24 cellular contexts compared by ENCODE assay signal in genomic region chr9:128394404-128395168, GRCh38. TPM values are rescaled to one million over a fixed set of nuclear protein-coding genes. Genes with fewer than 3 reads are reported as not detected.
A peak's percentile ranks its signal among the peaks of the same experiment; 100 is the strongest.
DNase-seq lines count a peak whose midpoint lies in the region; ATAC-seq and TF ChIP-seq lines count a peak whose summit lies in the region.
"Had no signal": no experiment of that assay in that cellular context is flagged by ENCODE, and none has a peak within 500 bp of the region (broad histone marks: within the 10 kb centered on the region; RNA-seq: fewer than 3 reads in every experiment).

No MANE protein-coding gene starts in this region.

- H3K36me3 Mint-ChIP-seq in endothelial cell (ENCODE audit: low read depth, unreplicated experiment) (peaks cover 10% of the 10 kb centered on the region), neural progenitor cell (peaks cover 11% of the 10 kb centered on the region)

- H3K9me3 Mint-ChIP-seq in endothelial cell (ENCODE audit: unreplicated experiment) (no peaks in the 10 kb centered on the region), neural progenitor cell (no peaks in the 10 kb centered on the region)
- H3K9me3 Mint-ChIP-seq: activated B cell treated with CpG ODN at 0.5 μM for 24 hours; activated CD8-positive, alpha-beta T cell treated with anti-CD3 and anti-CD28 coated beads for 36 hours; activated naive CD8-positive, alpha-beta T cell treated with anti-CD3 and anti-CD28 coated beads for 36 hours; activated T-cell treated with anti-CD3 and anti-CD28 coated beads, Interleukin-2, amount 50 U/mL, for 24 hours; CD8-positive, alpha-beta T cell; dendritic cell treated with granulocyte-macrophage colony-stimulating factor and Interleukin-4, amounts not matched to agents 40 ng/mL and 50 ng/mL, for 4 days; T-helper 2 cell treated with Interferon-gamma antibody and Interleukin-4, amounts not matched to agents 5 μg/mL and 100 μg/mL, for 36 hours had no signal

- peaks cover 30% of the 10 kb centered on the region for H3K27me3 Mint-ChIP-seq in endothelial cell (ENCODE audit: unreplicated experiment)
- peaks cover 52% of the 10 kb centered on the region for H3K27me3 Mint-ChIP-seq in neural progenitor cell (ENCODE audit: insufficient read depth, low read depth)
- H3K27me3 Mint-ChIP-seq: activated B cell treated with CpG ODN at 0.5 μM for 24 hours had no signal

- no peak overlapping the region for H3K9ac ChIP-seq in neural progenitor cell

- H2AFZ ChIP-seq in neural progenitor cell (replicated peaks) = no peak overlapping the region
- H2AFZ ChIP-seq: PC-9 had no signal

- H3K4me3 Mint-ChIP-seq in endothelial cell (ENCODE audit: unreplicated experiment) (peak overlapping the region; percentile 37), neural progenitor cell (peak overlapping the region; percentile 93)
- H3K4me3 Mint-ChIP-seq: activated B cell treated with CpG ODN at 0.5 μM for 24 hours; activated CD8-positive, alpha-beta T cell treated with anti-CD3 and anti-CD28 coated beads for 36 hours; activated naive CD8-positive, alpha-beta T cell treated with anti-CD3 and anti-CD28 coated beads for 36 hours; activated T-cell treated with anti-CD3 and anti-CD28 coated beads, Interleukin-2, amount 50 U/mL, for 24 hours; CD8-positive, alpha-beta T cell; dendritic cell treated with granulocyte-macrophage colony-stimulating factor and Interleukin-4, amounts not matched to agents 40 ng/mL and 50 ng/mL, for 4 days; T-helper 2 cell treated with Interferon-gamma antibody and Interleukin-4, amounts not matched to agents 5 μg/mL and 100 μg/mL, for 36 hours had no signal

- no peaks in the 10 kb centered on the region for H3K79me2 ChIP-seq in neural progenitor cell (ENCODE audit: low read depth)

- no peaks in the 10 kb centered on the region for H3K9me3 ChIP-seq in neural progenitor cell (ENCODE audit: low read depth)
- H3K9me3 ChIP-seq: left ventricle myocardium inferior, tibial artery had no signal

- no peak for TF ChIP-seq CTCF in endothelial cell (IDR thresholded peaks at IDR 0.05; ENCODE audit: unreplicated experiment)
- no peak for TF ChIP-seq CTCF in neural progenitor cell (IDR thresholded peaks at IDR 0.05)

- peaks cover 100% of the 10 kb centered on the region for H3K27me3 ChIP-seq in neural progenitor cell

- H3K27ac Mint-ChIP-seq in endothelial cell (ENCODE audit: unreplicated experiment) (no peak overlapping the region), neural progenitor cell (peak overlapping the region; percentile 97)
- H3K27ac Mint-ChIP-seq: activated B cell treated with CpG ODN at 0.5 μM for 24 hours; activated CD8-positive, alpha-beta T cell treated with anti-CD3 and anti-CD28 coated beads for 36 hours; activated naive CD8-positive, alpha-beta T cell treated with anti-CD3 and anti-CD28 coated beads for 36 hours; activated T-cell treated with anti-CD3 and anti-CD28 coated beads, Interleukin-2, amount 50 U/mL, for 24 hours; CD8-positive, alpha-beta T cell; dendritic cell treated with granulocyte-macrophage colony-stimulating factor and Interleukin-4, amounts not matched to agents 40 ng/mL and 50 ng/mL, for 4 days; T-helper 2 cell treated with Interferon-gamma antibody and Interleukin-4, amounts not matched to agents 5 μg/mL and 100 μg/mL, for 36 hours had no signal

- H3K4me3 ChIP-seq in neural progenitor cell = no peak overlapping the region
- H3K4me3 ChIP-seq: left ventricle myocardium inferior, PC-9, tibial artery had no signal

- H3K27ac ChIP-seq in neural progenitor cell = no peak overlapping the region
- H3K27ac ChIP-seq: foreskin keratinocyte, left ventricle myocardium inferior, PC-9, tibial artery had no signal

- no peak overlapping the region for H3K4me2 ChIP-seq in neural progenitor cell
- H3K4me2 ChIP-seq: PC-9 had no signal

- peaks cover 91% of the 10 kb centered on the region for H4K20me1 ChIP-seq in neural progenitor cell (ENCODE audit: low read depth)

- peak; percentile 38 for DNase-seq in EL
- peak; percentile 23 for DNase-seq in RPMI7951 (ENCODE audit: low read depth)
- no peak for DNase-seq in endothelial cell (ENCODE audit: low spot score)
- peak; percentile 34 for DNase-seq in neural progenitor cell (ENCODE audit: low spot score)
- DNase-seq in NCI-H2029 (lab: John Stamatoyannopoulos, UW) = no peak
- DNase-seq in AG08395 (ENCODE audit: low spot score) = no peak
- no peak for DNase-seq in cerebellar cortex (ENCODE audit: low spot score)
- DNase-seq: activated B cell treated with CpG ODN at 0.5 μM for 24 hours; activated CD8-positive, alpha-beta T cell treated with anti-CD3 and anti-CD28 coated beads for 36 hours; activated naive CD8-positive, alpha-beta T cell treated with anti-CD3 and anti-CD28 coated beads for 36 hours; activated T-cell treated with anti-CD3 and anti-CD28 coated beads, Interleukin-2, amount 50 U/mL, for 24 hours; CD8-positive, alpha-beta T cell; DMS53; foreskin keratinocyte; left ventricle myocardium inferior; NCI-H1105 treated with DMSO at 0.1 percent for 48 hours; NCI-H2171; NCI-H748 treated with DMSO at 0.1 percent for 48 hours; PC-9; right cardiac atrium; tibial artery had no signal

- H3K36me3 ChIP-seq in neural progenitor cell = no peaks in the 10 kb centered on the region

- H3F3A ChIP-seq in neural progenitor cell (ENCODE audit: low read depth) = peaks cover 51% of the 10 kb centered on the region

- H3K4me1 Mint-ChIP-seq in endothelial cell (ENCODE audit: unreplicated experiment) = peaks cover 25% of the 10 kb centered on the region
- peaks cover 48% of the 10 kb centered on the region for H3K4me1 Mint-ChIP-seq in neural progenitor cell

- peaks cover 21% of the 10 kb centered on the region for H3K4me1 ChIP-seq in neural progenitor cell
- H3K4me1 ChIP-seq: foreskin keratinocyte had no signal

- ATAC-seq in GM21360 (IDR thresholded peaks at IDR 0.05; ENCODE audit: unreplicated experiment) = no peak
- ATAC-seq: activated CD8-positive, alpha-beta T cell treated with anti-CD3 and anti-CD28 coated beads for 36 hours; CD8-positive, alpha-beta T cell; foreskin keratinocyte had no signal

RNA-seq across cellular contexts. Expression of gene URM1, which starts 23.4 kb away (rescaled TPM):
- total RNA-seq in RPMI7951 (2014; rRNA removed; shearing (Covaris generic)) = 33.2 and 36.2 TPM in 2 replicates
- 96.1 TPM for total RNA-seq in endothelial cell (ENCODE audit: unreplicated experiment)
- total RNA-seq in neural progenitor cell (ENCODE audit: low replicate concordance) = 10.3 and 21.7 TPM in 2 replicates

RNA-seq across cellular contexts. Expression of gene CERCAM, which starts 26.1 kb away (rescaled TPM):
- 70.6 and 72.0 TPM in 2 replicates for total RNA-seq in RPMI7951 (2014; rRNA removed; shearing (Covaris generic))
- total RNA-seq in endothelial cell (ENCODE audit: unreplicated experiment) (27.9 TPM), neural progenitor cell (ENCODE audit: low replicate concordance) (2.0 TPM in 1 of 2 replicates, not detected in the other)

RNA-seq across cellular contexts. Expression of gene SLC27A4, which starts 54.3 kb away (rescaled TPM):
- total RNA-seq in RPMI7951 (2014; rRNA removed; shearing (Covaris generic)) = 19.2 and 22.1 TPM in 2 replicates
- total RNA-seq in endothelial cell (ENCODE audit: unreplicated experiment) (23.0 TPM), neural progenitor cell (ENCODE audit: low replicate concordance) (4.4 and 8.6 TPM in 2 replicates)

Comparison
In these comparisons a context has a peak if more than half of its experiments do, and no peak if none do; other contexts are left out.
1. DNase-seq: peak in EL (single experiment), RPMI7951 (single experiment) and neural progenitor cell (single experiment); none in endothelial cell (single experiment), NCI-H2029 (single experiment), AG08395 (single experiment) and cerebellar cortex (single experiment).